Comparison of ENCODE assay signal across 27 cellular contexts in genomic region chr6:34951741-34952140, GRCh38.
"Had no signal": no experiment of that assay in that cellular context is flagged by ENCODE, and none has a peak within 500 bp of the region (broad histone marks: within the 10 kb centered on the region; RNA-seq: fewer than 3 reads in every experiment).

No MANE protein-coding gene starts in this region.

- H3K36me3 Mint-ChIP-seq: activated naive CD8-positive, alpha-beta T cell treated with anti-CD3 and anti-CD28 coated beads for 36 hours had no signal

- ATAC-seq: activated CD4-positive, alpha-beta T cell treated with anti-CD3 and anti-CD28 coated beads for 36 hours; activated T-cell treated with anti-CD3 and anti-CD28 coated beads, Interleukin-2, amount 50 U/mL, for 4 hours; naive thymus-derived CD8-positive, alpha-beta T cell; sciatic nerve; stimulated activated effector memory CD8-positive, alpha-beta T cell treated with anti-CD3 and anti-CD28 coated beads, Interleukin-12 subunit alpha, Interleukin-12 subunit beta, amount 100 ng/mL, for 72 hours had no signal

- FAIRE-seq: astrocyte, colon, endothelial cell of umbilical vein, frontal cortex, keratinocyte, small intestine had no signal

- H3K4me3 ChIP-seq: esophagus muscularis mucosa, lung, testis had no signal

- DNase-seq: activated B cell treated with CpG ODN at 0.5 μM for 24 hours; activated CD4-positive, alpha-beta T cell treated with anti-CD3 and anti-CD28 coated beads for 36 hours; activated CD4-positive, alpha-beta T cell treated with anti-CD3 and anti-CD28 coated beads, Interleukin-2, amount 50 U/mL, for 4 hours; activated CD8-positive, alpha-beta memory T cell treated with anti-CD3 and anti-CD28 coated beads, Interleukin-2, amount 50 U/mL, for 48 hours; activated naive CD4-positive, alpha-beta T cell; activated naive CD8-positive, alpha-beta T cell treated with anti-CD3 and anti-CD28 coated beads for 36 hours; activated T-cell treated with anti-CD3 and anti-CD28 coated beads, Interleukin-2, amount 50 U/mL, for 4 hours; central memory CD4-positive, alpha-beta T cell; effector memory CD4-positive, alpha-beta T cell; naive thymus-derived CD8-positive, alpha-beta T cell; nucleus accumbens; small intestine; stimulated activated CD4-positive, alpha-beta T cell treated with anti-CD3 and anti-CD28 coated beads, Interleukin-2, amount 100 ng/mL, for 24 hours; T-helper 9 cell; testis; trophoblast cell had no signal

- H3K27me3 ChIP-seq: esophagus muscularis mucosa, testis had no signal

- H3K4me3 Mint-ChIP-seq: activated B cell treated with CpG ODN at 0.5 μM for 24 hours; activated CD4-positive, alpha-beta T cell treated with anti-CD3 and anti-CD28 coated beads for 36 hours; activated naive CD8-positive, alpha-beta T cell treated with anti-CD3 and anti-CD28 coated beads for 36 hours; activated T-cell treated with anti-CD3 and anti-CD28 coated beads, Interleukin-2, amount 50 U/mL, for 4 hours; naive thymus-derived CD8-positive, alpha-beta T cell; stimulated activated effector memory CD8-positive, alpha-beta T cell treated with anti-CD3 and anti-CD28 coated beads, Interleukin-12 subunit alpha, Interleukin-12 subunit beta, amount 100 ng/mL, for 72 hours had no signal

- H3K27me3 Mint-ChIP-seq: activated B cell treated with CpG ODN at 0.5 μM for 24 hours; activated CD4-positive, alpha-beta T cell treated with anti-CD3 and anti-CD28 coated beads for 36 hours; activated naive CD8-positive, alpha-beta T cell treated with anti-CD3 and anti-CD28 coated beads for 36 hours; naive thymus-derived CD8-positive, alpha-beta T cell had no signal

- H3K9me3 Mint-ChIP-seq: activated B cell treated with CpG ODN at 0.5 μM for 24 hours; activated naive CD8-positive, alpha-beta T cell treated with anti-CD3 and anti-CD28 coated beads for 36 hours; activated T-cell treated with anti-CD3 and anti-CD28 coated beads, Interleukin-2, amount 50 U/mL, for 4 hours; activated T-helper 2 cell treated with anti-CD3 and anti-CD28 coated beads, Interferon-gamma antibody, Interleukin-2, Interleukin-4, amounts not matched to agents 10 μg/mL and 5 μg/mL and 100 μg/mL, durations not matched to agents 14 hours and 24 hours and 36 hours; naive thymus-derived CD8-positive, alpha-beta T cell; stimulated activated effector memory CD8-positive, alpha-beta T cell treated with anti-CD3 and anti-CD28 coated beads, Interleukin-12 subunit alpha, Interleukin-12 subunit beta, amount 100 ng/mL, for 72 hours had no signal

- H3K36me3 ChIP-seq: esophagus muscularis mucosa had no signal

- H3K27ac Mint-ChIP-seq: activated B cell treated with CpG ODN at 0.5 μM for 24 hours; activated CD4-positive, alpha-beta T cell treated with anti-CD3 and anti-CD28 coated beads for 36 hours; activated naive CD8-positive, alpha-beta T cell treated with anti-CD3 and anti-CD28 coated beads for 36 hours; activated T-helper 2 cell treated with anti-CD3 and anti-CD28 coated beads, Interferon-gamma antibody, Interleukin-2, Interleukin-4, amounts not matched to agents 10 μg/mL and 5 μg/mL and 100 μg/mL, durations not matched to agents 14 hours and 24 hours and 36 hours; naive thymus-derived CD8-positive, alpha-beta T cell; stimulated activated effector memory CD8-positive, alpha-beta T cell treated with anti-CD3 and anti-CD28 coated beads, Interleukin-12 subunit alpha, Interleukin-12 subunit beta, amount 100 ng/mL, for 72 hours had no signal

- H3K9ac ChIP-seq: parathyroid adenoma had no signal

- H2AFZ ChIP-seq: parathyroid adenoma had no signal

- H3K27ac ChIP-seq: esophagus muscularis mucosa, parathyroid adenoma had no signal

- H3K9me3 ChIP-seq: esophagus muscularis mucosa, testis had no signal
